In genomic region chr1:230128569-230129269, GRCh38 we compare ENCODE assay signal across 25 cellular contexts.
DNase-seq lines count a peak whose midpoint lies in the region; ATAC-seq, FAIRE-seq and TF ChIP-seq lines count a peak whose summit lies in the region.
"Had no signal": no experiment of that assay in that cellular context is flagged by ENCODE, and none has a peak within 500 bp of the region (broad histone marks: within the 10 kb centered on the region; RNA-seq: fewer than 3 reads in every experiment).

No MANE protein-coding gene starts in this region.

- H2BK12ac ChIP-seq in H9 (ENCODE audit: insufficient read length, low read depth, low read length): no peak overlapping the region

- in situ Hi-C loops in GM12878 (cut with MboI): no loop called here

- no peak overlapping the region for H4K91ac ChIP-seq in H9 (ENCODE audit: insufficient read length, low read depth, low read length)

- H3K79me2 ChIP-seq in H9 (ENCODE audit: insufficient read depth, low read length): peaks cover 5% of the 10 kb centered on the region; the same call in 1 of the 2 replicates
- H3K79me2 ChIP-seq in GM12878 (ENCODE audit: control insufficient read depth, insufficient read depth, low read length): peaks cover 25% of the 10 kb centered on the region

- H3K4me2 ChIP-seq in H9 (ENCODE audit: insufficient read depth, insufficient read length, low read length) (no peak overlapping the region), GM12878 (ENCODE audit: control insufficient read depth, insufficient read depth) (no peak overlapping the region)

- peak; percentile 34 for DNase-seq in AG20443 (ENCODE audit: low spot score)
- DNase-seq in H9: no peak
- no peak for DNase-seq in GM12878 (ENCODE audit: low read depth, low spot score)
- no peak for DNase-seq in naive B cell
- DNase-seq in retina: no peak
- no peak for DNase-seq in CD4-positive, alpha-beta T cell
- DNase-seq in hepatic stellate cell (ENCODE audit: low spot score): no peak
- DNase-seq: activated CD4-positive, alpha-beta T cell treated with anti-CD3 and anti-CD28 coated beads, Interleukin-2, amount 10 ng/mL, durations not matched to agents 24 days and 14 days; activated naive CD4-positive, alpha-beta T cell treated with anti-CD3 and anti-CD28 coated beads for 36 hours; activated T-cell treated with anti-CD3 and anti-CD28 coated beads, Interleukin-2, amount 50 U/mL, for 72 hours; C1 segment of cervical spinal cord; head of caudate nucleus; HFFc6; mammary epithelial cell; MM.1S; NCI-H510A treated with DMSO at 0.1 percent for 48 hours; occipital lobe; RPMI8226; small intestine; stimulated activated CD4-positive, alpha-beta T cell treated with anti-CD3 and anti-CD28 coated beads, Interleukin-2, amount 100 ng/mL, for 48 hours; T-helper 2 cell had no signal

- no CpG with 5 or more reads among the region's 15 CpGs for WGBS in H9 (ENCODE audit: extremely low coverage, insufficient read length, low lambda C conversion rate)
- 84% methylated on average over 15 of the region's 15 CpGs for WGBS in GM12878 (ENCODE audit: insufficient coverage, insufficient replicate concordance, low lambda C conversion rate, missing lambda C conversion rate)

- no peaks in the 10 kb centered on the region for H3K27me3 ChIP-seq in H9 (ENCODE audit: insufficient read depth, low read length)
- H3K27me3 ChIP-seq in GM12878 (replicated peaks in 1 of 2; ENCODE audit: control insufficient read depth in 2 of 2, insufficient read depth in 2 of 2, low read length in 1 of 2): no peaks in the 10 kb centered on the region
- H3K27me3 ChIP-seq in CD4-positive, alpha-beta T cell (ENCODE audit: control insufficient read depth, insufficient read depth, low read length): no peaks in the 10 kb centered on the region
- H3K27me3 ChIP-seq: suprapubic skin had no signal

- H3K4me3 Mint-ChIP-seq in H9 (no peak overlapping the region), naive B cell (no peak overlapping the region)
- H3K4me3 Mint-ChIP-seq in CD4-positive, alpha-beta T cell: no peak overlapping the region
- H3K4me3 Mint-ChIP-seq: activated naive CD4-positive, alpha-beta T cell treated with anti-CD3 and anti-CD28 coated beads for 36 hours; HFFc6; stimulated activated effector memory CD8-positive, alpha-beta T cell treated with anti-CD3 and anti-CD28 coated beads, Interleukin-12 subunit alpha, Interleukin-12 subunit beta, amount 100 ng/mL, for 72 hours had no signal

- ATAC-seq in GM12878 (no peak), naive B cell (ENCODE audit: low read depth in 2 of 2) (no peak), esophagus mucosa (no peak)
- no peak for ATAC-seq in CD4-positive, alpha-beta T cell (ENCODE audit: poor library complexity)
- ATAC-seq: activated T-cell treated with anti-CD3 and anti-CD28 coated beads, Interleukin-2, amount 50 U/mL, for 72 hours; stimulated activated effector memory CD8-positive, alpha-beta T cell treated with anti-CD3 and anti-CD28 coated beads, Interleukin-12 subunit alpha, Interleukin-12 subunit beta, amount 100 ng/mL, for 72 hours had no signal

- no peak overlapping the region for H3K4ac ChIP-seq in H9 (ENCODE audit: low read depth, low read length)

- H2BK120ac ChIP-seq in H9 (ENCODE audit: low read depth, low read length, poor library complexity, severe bottlenecking): no peak overlapping the region

- TF ChIP-seq RAD21 in GM12878 (IDR thresholded peaks at IDR 0.05; ENCODE audit: insufficient read depth, low read depth, low read length): no peak

- peaks cover 22 to 51% of the 10 kb centered on the region in 2 experiments for H3K4me1 Mint-ChIP-seq in H9
- H3K4me1 Mint-ChIP-seq in naive B cell: peaks cover 52 to 69% (median 68%) of the 10 kb centered on the region in 3 donors
- H3K4me1 Mint-ChIP-seq in CD4-positive, alpha-beta T cell (ENCODE audit: low read depth): peaks cover 56% of the 10 kb centered on the region

- H3K4me1 ChIP-seq in H9 (ENCODE audit: insufficient read depth, low read length) (no peaks in the 10 kb centered on the region; the same call in 1 of the 2 replicates), GM12878 (ENCODE audit: control insufficient read depth, insufficient read depth, low read length) (peaks cover 30% of the 10 kb centered on the region)

- no peak overlapping the region for H4K5ac ChIP-seq in H9 (ENCODE audit: insufficient read length, low read depth, low read length)

- H3K27ac ChIP-seq in H9 (ENCODE audit: insufficient read length, low read depth, low read length): no peak overlapping the region
- no peak overlapping the region for H3K27ac ChIP-seq in GM12878 (ENCODE audit: control insufficient read depth, insufficient read depth)
- H3K27ac ChIP-seq in CD4-positive, alpha-beta T cell (ENCODE audit: low read depth, low read length): no peak overlapping the region
- H3K27ac ChIP-seq: suprapubic skin had no signal

- TF ChIP-seq EP300 in GM12878 (IDR thresholded peaks at IDR 0.05; ENCODE audit: borderline replicate concordance in 1 of 2, control insufficient read depth in 1 of 2, low read depth in 2 of 2, low read length in 2 of 2): no peak

- no peak overlapping the region for H2BK20ac ChIP-seq in H9 (ENCODE audit: low read depth, low read length, poor library complexity, severe bottlenecking)

- no peaks in the 10 kb centered on the region for H3K9me3 Mint-ChIP-seq in H9
- H3K9me3 Mint-ChIP-seq in naive B cell: no peaks in the 10 kb centered on the region
- H3K9me3 Mint-ChIP-seq in CD4-positive, alpha-beta T cell: no peaks in the 10 kb centered on the region
- H3K9me3 Mint-ChIP-seq: activated CD4-positive, alpha-beta T cell treated with anti-CD3 and anti-CD28 coated beads, Interleukin-2, amount 10 ng/mL, durations not matched to agents 24 days and 14 days; activated naive CD4-positive, alpha-beta T cell treated with anti-CD3 and anti-CD28 coated beads for 36 hours; activated T-cell treated with anti-CD3 and anti-CD28 coated beads, Interleukin-2, amount 50 U/mL, for 72 hours; HFFc6; stimulated activated effector memory CD8-positive, alpha-beta T cell treated with anti-CD3 and anti-CD28 coated beads, Interleukin-12 subunit alpha, Interleukin-12 subunit beta, amount 100 ng/mL, for 72 hours had no signal

- no peak overlapping the region for H3K18ac ChIP-seq in H9 (ENCODE audit: insufficient read length, low read depth, low read length)

- no peak overlapping the region for H2BK5ac ChIP-seq in H9 (ENCODE audit: insufficient read length, low read length)

- no peak for TF ChIP-seq CTCF in H9 (conservative IDR thresholded peaks at IDR 0.05)
- TF ChIP-seq CTCF in GM12878 (IDR thresholded peaks at IDR 0.05 in 2 of 3, conservative IDR thresholded peaks at IDR 0.05 in 1 of 3; ENCODE audit: control insufficient read depth in 2 of 3, extremely low read depth in 1 of 3, insufficient read depth in 1 of 3, low read depth in 3 of 3, low read length in 3 of 3): no peak
- no peak for TF ChIP-seq CTCF in CD4-positive, alpha-beta T cell (IDR thresholded peaks at IDR 0.05)

- no peak overlapping the region for H3K23ac ChIP-seq in H9 (ENCODE audit: insufficient read length, low read depth, low read length)

- H3K27me3 Mint-ChIP-seq in H9 (ENCODE audit: low read depth): no peaks in the 10 kb centered on the region
- H3K27me3 Mint-ChIP-seq in naive B cell: no peaks in the 10 kb centered on the region
- no peaks in the 10 kb centered on the region for H3K27me3 Mint-ChIP-seq in CD4-positive, alpha-beta T cell
- H3K27me3 Mint-ChIP-seq: activated CD4-positive, alpha-beta T cell treated with anti-CD3 and anti-CD28 coated beads, Interleukin-2, amount 10 ng/mL, durations not matched to agents 24 days and 14 days had no signal

- H2BK15ac ChIP-seq in H9 (ENCODE audit: low read depth, low read length): no peak overlapping the region

- no peaks in the 10 kb centered on the region; a peak in 1 of 7 replicates for H3K36me3 Mint-ChIP-seq in H9 (ENCODE audit: insufficient read depth in 1 of 3, low read depth in 3 of 3)
- H3K36me3 Mint-ChIP-seq in naive B cell: no peaks in the 10 kb centered on the region
- H3K36me3 Mint-ChIP-seq in CD4-positive, alpha-beta T cell (ENCODE audit: low read depth): no peaks in the 10 kb centered on the region

- H3T11ph ChIP-seq in H9 (ENCODE audit: low read length): no peak overlapping the region

- no peaks in the 10 kb centered on the region; a peak in 1 of 4 replicates for H3K36me3 ChIP-seq in GM12878 (ENCODE audit: control insufficient read depth in 2 of 2, insufficient read depth in 2 of 2, low read length in 1 of 2)
- H3K36me3 ChIP-seq: suprapubic skin had no signal

- no peaks in the 10 kb centered on the region for H3K9me3 ChIP-seq in H9 (ENCODE audit: control insufficient read depth, low read depth, low read length)
- no peaks in the 10 kb centered on the region for H3K9me3 ChIP-seq in GM12878 (replicated peaks; ENCODE audit: control insufficient read depth, insufficient read depth, low read length)
- no peaks in the 10 kb centered on the region for H3K9me3 ChIP-seq in CD4-positive, alpha-beta T cell (ENCODE audit: control insufficient read depth, low read length)
- H3K9me3 ChIP-seq: suprapubic skin had no signal

- RAD21 ChIA-PET in GM12878 (lab: Charles Lee; ENCODE audit: unreplicated experiment): interaction anchor here (0.8 kb wide), 2 partner anchors 19 to 22 kb away, joined by 3 to 4 read pairs; no protein-coding TSS in a partner anchor

- peak overlapping the region in 2 of 3 experiments; percentile 58 to 73; a peak in 2 of 7 replicates for H3K27ac Mint-ChIP-seq in H9
- H3K27ac Mint-ChIP-seq in naive B cell: peak overlapping the region in 4 of 6 donors; percentile 37 to 89 (median 72)
- no peak overlapping the region for H3K27ac Mint-ChIP-seq in CD4-positive, alpha-beta T cell
- H3K27ac Mint-ChIP-seq: activated naive CD4-positive, alpha-beta T cell treated with anti-CD3 and anti-CD28 coated beads for 36 hours; activated T-cell treated with anti-CD3 and anti-CD28 coated beads, Interleukin-2, amount 50 U/mL, for 72 hours; HFFc6; stimulated activated effector memory CD8-positive, alpha-beta T cell treated with anti-CD3 and anti-CD28 coated beads, Interleukin-12 subunit alpha, Interleukin-12 subunit beta, amount 100 ng/mL, for 72 hours had no signal

- no peak overlapping the region; the same call in 1 of the 2 replicates for H3K14ac ChIP-seq in H9 (ENCODE audit: insufficient read depth, low read length)

- no peak for FAIRE-seq in GM12878 (lab: Jason Lieb, UNC)
- FAIRE-seq: small intestine, urothelium cell line had no signal

- POLR2A ChIA-PET in GM12878 (lab: Charles Lee): no interaction called here
- POLR2A ChIA-PET in CD4-positive, alpha-beta T cell (lab: Charles Lee): no interaction called here

- H2AK5ac ChIP-seq in H9 (ENCODE audit: insufficient read length, low read length): no peak overlapping the region

- CTCF ChIA-PET in GM12878 (lab: Yijun Ruan, JAX): interaction anchor here (0.9 to 3.1 kb wide), 2 partner anchors 12 to 38 kb away, joined by 3 to 10 read pairs; no protein-coding TSS in a partner anchor
- CTCF ChIA-PET in CD4-positive, alpha-beta T cell (lab: Charles Lee): no interaction called here

- H3K9ac ChIP-seq in H9 (ENCODE audit: extremely low read depth, insufficient read length, low read length): no peak overlapping the region
- H3K9ac ChIP-seq in GM12878 (ENCODE audit: control insufficient read depth, insufficient read depth, low read length): no peak overlapping the region

- H4K20me1 ChIP-seq in H9 (ENCODE audit: control insufficient read depth, insufficient read depth, insufficient read length) (no peaks in the 10 kb centered on the region), GM12878 (ENCODE audit: control insufficient read depth, insufficient read depth) (no peaks in the 10 kb centered on the region; the same call in 1 of the 2 replicates)

- H3K4me3 ChIP-seq in GM12878: no peak overlapping the region
- H3K4me3 ChIP-seq: suprapubic skin had no signal

- H4K8ac ChIP-seq in H9 (replicated peaks; ENCODE audit: insufficient read length, low read depth, low read length): no peak overlapping the region

- SMC1A ChIA-PET in GM12878 (lab: Charles Lee; ENCODE audit: uncharacterized antibody, unreplicated experiment): interaction anchor here (2.1 kb wide), 1 partner anchor 17 kb away, joined by 5 read pairs; no protein-coding TSS in a partner anchor

- no peak overlapping the region for H3K56ac ChIP-seq in H9 (ENCODE audit: insufficient read length, low read depth, low read length)

- H3K79me1 ChIP-seq in H9 (ENCODE audit: insufficient read depth, low read depth, low read length, poor library complexity, severe bottlenecking): peaks cover 4% of the 10 kb centered on the region

- TF ChIP-seq POLR2A in GM12878 (IDR thresholded peaks at IDR 0.05; ENCODE audit: low read depth, low read length): no peak

- no peak overlapping the region for H2AFZ ChIP-seq in H9 (ENCODE audit: low read length)
- H2AFZ ChIP-seq in GM12878 (ENCODE audit: control insufficient read depth, low read depth, low read length): no peak overlapping the region

- no peaks in the 10 kb centered on the region for H3K23me2 ChIP-seq in H9 (ENCODE audit: insufficient read length, low read depth, low read length, poor library complexity, severe bottlenecking)

- BruUV-seq in GM12878 (replicated peaks; lab: Mats Ljungman, UMichigan): no TSS peak

- intact Hi-C loops in GM12878 (cut with micrococcal nuclease; ENCODE audit: unreplicated experiment): no loop called here
- intact Hi-C loops in CD4-positive, alpha-beta T cell (cut with DNase I, micrococcal nuclease): no loop called here
